ENCODE assay signal across 8 cellular contexts in genomic region chrX:48474127-48474526, GRCh38. TPM values are rescaled to one million over a fixed set of nuclear protein-coding genes. Genes with fewer than 3 reads are reported as not detected.
DNase-seq lines count a peak whose midpoint lies in the region; ATAC-seq, FAIRE-seq and TF ChIP-seq lines count a peak whose summit lies in the region.
"Had no signal": no experiment of that assay in that cellular context is flagged by ENCODE, and none has a peak within 500 bp of the region (broad histone marks: within the 10 kb centered on the region; RNA-seq: fewer than 3 reads in every experiment).

No MANE protein-coding gene starts in this region.

- H3K79me2 ChIP-seq in H9 (ENCODE audit: insufficient read depth, low read length) = peaks cover 3% of the 10 kb centered on the region; the same call in 1 of the 2 replicates

- TF ChIP-seq POLR2A in A549 (IDR thresholded peaks at IDR 0.05; ENCODE audit: low read length) = no peak

- TF ChIP-seq RAD21 in A549 (conservative IDR thresholded peaks at IDR 0.05 in 1 of 2, IDR thresholded peaks at IDR 0.05 in 1 of 2) = peak; percentile 33 to 47; a peak in 4 of 5 replicates

- no peak overlapping the region for H4K91ac ChIP-seq in H9 (ENCODE audit: insufficient read length, low read depth, low read length)

- H4K8ac ChIP-seq in H9 (replicated peaks; ENCODE audit: insufficient read length, low read depth, low read length) = no peak overlapping the region

- in situ Hi-C loops in astrocyte of the cerebellum (cut with HindIII; ENCODE audit: low sequenced_read_pairs) = no loop called here

- CTCF ChIA-PET in A549 (lab: Yijun Ruan, JAX) = interaction anchor here (0.5 to 2.1 kb wide), 11 partner anchors 16 to 391 kb away, joined by 3 to 7 read pairs (median 3); no protein-coding TSS in a partner anchor

- no peak for FAIRE-seq in A549 (lab: Jason Lieb, UNC)
- FAIRE-seq: G401.6 had no signal

- H3K27ac Mint-ChIP-seq in H9 = peak overlapping the region in 2 of 3 experiments; percentile 41 to 79; a peak in 4 of 7 replicates

- H3K4me1 ChIP-seq in A549 (peaks cover 15% of the 10 kb centered on the region), H9 (ENCODE audit: insufficient read depth, low read length) (peaks cover 2% of the 10 kb centered on the region; the same call in 1 of the 2 replicates)

- peaks cover 77 to 84% of the 10 kb centered on the region in 2 experiments for H3K9me3 Mint-ChIP-seq in H9

- H4K20me1 ChIP-seq in H9 (ENCODE audit: control insufficient read depth, insufficient read depth, insufficient read length) = no peaks in the 10 kb centered on the region

- H3K23ac ChIP-seq in H9 (ENCODE audit: insufficient read length, low read depth, low read length) = no peak overlapping the region

- H3T11ph ChIP-seq in H9 (ENCODE audit: low read length) = no peak overlapping the region

- H3K79me1 ChIP-seq in H9 (ENCODE audit: insufficient read depth, low read depth, low read length, poor library complexity, severe bottlenecking) = no peaks in the 10 kb centered on the region

- no peak overlapping the region for H2BK120ac ChIP-seq in H9 (ENCODE audit: low read depth, low read length, poor library complexity, severe bottlenecking)

- peak overlapping the region; percentile 15 to 68; a peak in 4 of 5 replicates for H3K4me3 Mint-ChIP-seq in H9

- no peak overlapping the region for H2BK5ac ChIP-seq in H9 (ENCODE audit: insufficient read length, low read length)

- H3K27ac ChIP-seq in A549 = peak overlapping the region in 1 of 2 experiments; percentile 95; a peak in 1 of 6 replicates
- no peak overlapping the region for H3K27ac ChIP-seq in H9 (ENCODE audit: insufficient read length, low read depth, low read length)

- H3K4me1 Mint-ChIP-seq in H9 = peaks cover 30 to 40% of the 10 kb centered on the region in 2 experiments

- H3K4me2 ChIP-seq in A549 (no peak overlapping the region; the same call in 2 of the 3 replicates), H9 (ENCODE audit: insufficient read depth, insufficient read length, low read length) (peak overlapping the region; percentile 13)

- no peak overlapping the region for H2AK5ac ChIP-seq in H9 (ENCODE audit: insufficient read length, low read length)

- H4K5ac ChIP-seq in H9 (ENCODE audit: insufficient read length, low read depth, low read length) = no peak overlapping the region

- no peak for TF ChIP-seq EP300 in A549 (IDR thresholded peaks at IDR 0.05)

- H3K56ac ChIP-seq in H9 (ENCODE audit: insufficient read length, low read depth, low read length) = no peak overlapping the region

- WGBS in A549 (ENCODE audit: missing lambda C conversion rate) = 74% methylated on average over 10 of the region's 10 CpGs
- WGBS in H9 (ENCODE audit: extremely low coverage, insufficient read length, low lambda C conversion rate) = no CpG with 5 or more reads among the region's 10 CpGs

- no peak overlapping the region for H3K18ac ChIP-seq in H9 (ENCODE audit: insufficient read length, low read depth, low read length)

- POLR2A ChIA-PET in A549 (lab: Yijun Ruan, JAX) = no interaction called here

- no peak for TF ChIP-seq CTCF in A549 (IDR thresholded peaks at IDR 0.05)
- peak; percentile 39; the same call in 2 of the 3 replicates for TF ChIP-seq CTCF in H9 (conservative IDR thresholded peaks at IDR 0.05)
- peak; percentile 35 for TF ChIP-seq CTCF in astrocyte of the cerebellum (IDR thresholded peaks at IDR 0.05; ENCODE audit: low read depth, low read length, missing control alignments)

- H3K4me3 ChIP-seq in A549 (no peak overlapping the region), astrocyte of the cerebellum (ENCODE audit: low read depth, low read length) (no peak overlapping the region)

- DNase-seq in A549 (ENCODE audit: low read depth in 1 of 2, low spot score in 1 of 2) = peak in 1 of 2 experiments; percentile 31
- no peak for DNase-seq in H9
- no peak for DNase-seq in astrocyte of the cerebellum (ENCODE audit: low read depth)
- DNase-seq in C1 segment of cervical spinal cord (lab: John Stamatoyannopoulos, UW) = no peak
- DNase-seq in stimulated activated naive CD8-positive, alpha-beta T cell treated with anti-CD3 and anti-CD28 coated beads, Interleukin-15, Interleukin-2, amounts not matched to agents 100 U/mL and 50 U/mL, for 24 hours = no peak
- DNase-seq: RPMI8226 had no signal

- H3K9me3 ChIP-seq in A549 (no peaks in the 10 kb centered on the region), H9 (ENCODE audit: control insufficient read depth, low read depth, low read length) (peaks cover 43% of the 10 kb centered on the region)

- H3K23me2 ChIP-seq in H9 (ENCODE audit: insufficient read length, low read depth, low read length, poor library complexity, severe bottlenecking) = no peaks in the 10 kb centered on the region

- peaks cover 13 to 25% (median 14%) of the 10 kb centered on the region in 3 experiments for H3K36me3 Mint-ChIP-seq in H9 (ENCODE audit: insufficient read depth in 1 of 3, low read depth in 3 of 3)

- H2BK12ac ChIP-seq in H9 (ENCODE audit: insufficient read length, low read depth, low read length) = no peak overlapping the region

- no peak overlapping the region for H2AFZ ChIP-seq in H9 (ENCODE audit: low read length)

- no peak overlapping the region for H3K14ac ChIP-seq in H9 (ENCODE audit: insufficient read depth, low read length)

- H3K9ac ChIP-seq in H9 (ENCODE audit: extremely low read depth, insufficient read length, low read length) = no peak overlapping the region

- ATAC-seq in A549 = no peak
- no peak for ATAC-seq in GM21515 (IDR thresholded peaks at IDR 0.05; ENCODE audit: unreplicated experiment)
- no peak for ATAC-seq in stimulated activated naive CD8-positive, alpha-beta T cell treated with anti-CD3 and anti-CD28 coated beads, Interleukin-15, Interleukin-2, amounts not matched to agents 100 U/mL and 50 U/mL, for 24 hours

- H3K27me3 Mint-ChIP-seq in H9 (ENCODE audit: low read depth) = peaks cover 2% of the 10 kb centered on the region; the same call in 1 of the 2 replicates

- no peaks in the 10 kb centered on the region for H3K27me3 ChIP-seq in H9 (ENCODE audit: insufficient read depth, low read length)

- no peak overlapping the region for H2BK20ac ChIP-seq in H9 (ENCODE audit: low read depth, low read length, poor library complexity, severe bottlenecking)

- H3K4ac ChIP-seq in H9 (ENCODE audit: low read depth, low read length) = no peak overlapping the region

- no peak overlapping the region for H2BK15ac ChIP-seq in H9 (ENCODE audit: low read depth, low read length)

TF ChIP-seq in A549, 52 proteins besides CTCF, POLR2A, EP300 and RAD21:
- TF ChIP-seq JUN (IDR thresholded peaks at IDR 0.05) (no peak), SMC3 (IDR thresholded peaks at IDR 0.05) (peak; percentile 23; the same call in 1 of the 3 replicates)
TF ChIP-seq in A549: peak in this region for 1.

RNA-seq across cellular contexts. Expression of gene FTSJ1, which starts 1.9 kb away (rescaled TPM):
- polyA plus RNA-seq in A549 (2011; rRNA removed) (36.2 and 37.1 TPM in 2 replicates), A549 (2017; fragmentation: RNase III; extraction: RNeasy Plus Mini Kit Qiagen cat#74134 plus additional on column Dnase treatment) (71.2 to 75.3 TPM (median 71.3 TPM) in 3 replicates)
- 58.7 and 66.2 TPM in 2 replicates for polyA plus RNA-seq in A549 (2012; cell fraction: cytosol; rRNA removed)
- 120 and 127 TPM in 2 replicates for polyA plus RNA-seq in A549 (2012; cell fraction: nucleus; rRNA removed)
- polyA minus RNA-seq in A549 (2011; rRNA and poly(A)+ RNA removed) = 30.0 and 36.7 TPM in 2 replicates
- total RNA-seq in H9 (2021) = 49.4 and 52.8 TPM in 2 replicates

RNA-seq across cellular contexts. Expression of gene SLC38A5, which starts 4.1 kb away (rescaled TPM):
- 0.32 and 0.36 TPM in 2 replicates for polyA plus RNA-seq in A549 (2011; rRNA removed)
- polyA plus RNA-seq in A549 (2012; cell fraction: cytosol; rRNA removed) = 0.69 and 0.80 TPM in 2 replicates
- 3.0 and 3.2 TPM in 2 replicates for polyA plus RNA-seq in A549 (2012; cell fraction: nucleus; rRNA removed)
- polyA plus RNA-seq in A549 (2017; fragmentation: RNase III; extraction: RNeasy Plus Mini Kit Qiagen cat#74134 plus additional on column Dnase treatment) = 0.36 to 0.44 TPM (median 0.41 TPM) in 3 replicates
- polyA minus RNA-seq in A549 (2011; rRNA and poly(A)+ RNA removed) = 1.3 TPM in 1 of 2 replicates, not detected in the other
- total RNA-seq in H9 (2021) = 25.1 and 28.3 TPM in 2 replicates

RNA-seq across cellular contexts. Expression of gene PORCN, which starts 34.7 kb away (rescaled TPM):
- 9.4 and 13.3 TPM in 2 replicates for polyA plus RNA-seq in A549 (2011; rRNA removed)
- 12.7 and 17.2 TPM in 2 replicates for polyA plus RNA-seq in A549 (2012; cell fraction: cytosol; rRNA removed)
- 27.6 and 28.6 TPM in 2 replicates for polyA plus RNA-seq in A549 (2012; cell fraction: nucleus; rRNA removed)
- 15.1 to 18.6 TPM (median 16.8 TPM) in 3 replicates for polyA plus RNA-seq in A549 (2017; fragmentation: RNase III; extraction: RNeasy Plus Mini Kit Qiagen cat#74134 plus additional on column Dnase treatment)
- 13.5 and 16.4 TPM in 2 replicates for polyA minus RNA-seq in A549 (2011; rRNA and poly(A)+ RNA removed)
- 12.6 and 13.2 TPM in 2 replicates for total RNA-seq in H9 (2021)

RNA-seq across cellular contexts. Expression of gene EBP, which starts 47.5 kb away (rescaled TPM):
- polyA plus RNA-seq in A549 (2011; rRNA removed) (82.9 and 90.8 TPM in 2 replicates), A549 (2017; fragmentation: RNase III; extraction: RNeasy Plus Mini Kit Qiagen cat#74134 plus additional on column Dnase treatment) (114 to 159 TPM (median 142 TPM) in 3 replicates)
- 159 and 179 TPM in 2 replicates for polyA plus RNA-seq in A549 (2012; cell fraction: cytosol; rRNA removed)
- 211 and 234 TPM in 2 replicates for polyA plus RNA-seq in A549 (2012; cell fraction: nucleus; rRNA removed)
- 179 and 201 TPM in 2 replicates for polyA minus RNA-seq in A549 (2011; rRNA and poly(A)+ RNA removed)
- total RNA-seq in H9 (2021) = 117 and 124 TPM in 2 replicates
